ENCODE assay signal across 27 cellular contexts in the genomic region with DNA sequence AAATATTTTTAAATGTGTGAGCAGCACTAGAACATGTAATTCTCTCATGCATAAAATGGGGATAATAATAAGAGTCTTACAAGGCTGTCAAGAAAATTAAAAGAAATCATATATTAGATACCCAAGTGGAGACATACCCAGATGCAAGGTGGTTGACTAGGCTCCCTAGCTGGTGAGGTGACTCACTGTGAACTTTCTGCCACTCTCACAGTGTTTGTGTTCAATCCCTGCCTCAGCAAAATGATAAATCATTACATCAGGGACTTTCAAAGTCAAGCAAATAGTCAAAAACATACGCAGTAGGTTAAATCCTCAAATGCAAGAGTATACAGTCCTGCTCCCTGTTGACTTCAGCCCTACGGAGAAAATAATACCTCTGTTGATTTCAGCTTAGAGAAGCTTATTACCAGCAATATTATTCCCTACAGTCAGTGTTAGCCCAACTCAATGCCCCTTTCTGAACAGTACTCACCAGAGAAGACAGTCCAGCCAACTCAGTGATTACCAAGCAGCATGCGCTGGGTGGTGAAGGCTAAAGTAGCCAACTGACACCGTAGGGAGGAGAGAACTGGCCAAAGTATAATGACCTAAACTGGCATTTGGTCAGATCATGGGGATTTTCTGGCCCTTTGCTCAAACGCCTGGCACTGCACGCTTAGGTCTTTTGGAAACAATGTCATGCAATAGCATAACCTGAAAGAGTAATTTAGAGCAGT.
"Had no signal": no experiment of that assay in that cellular context is flagged by ENCODE, and none has a peak within 500 bp of the region (broad histone marks: within the 10 kb centered on the region; RNA-seq: fewer than 3 reads in every experiment).

No MANE protein-coding gene starts in this region.

- DNase-seq: activated B cell treated with CpG ODN at 0.5 μM for 24 hours; activated CD4-positive, alpha-beta T cell treated with anti-CD3 and anti-CD28 coated beads, Interleukin-2, amount 50 U/mL, for 4 hours; activated gamma-delta T cell; activated naive CD4-positive, alpha-beta T cell treated with anti-CD3 and anti-CD28 coated beads, Interleukin-2, amount 10 ng/mL, durations not matched to agents 7 days and 5 days; activated naive CD8-positive, alpha-beta T cell treated with anti-CD3 and anti-CD28 coated beads, Interleukin-2, amount 10 ng/mL, durations not matched to agents 7 days and 5 days; activated T-cell treated with anti-CD3 and anti-CD28 coated beads for 4 hours; foreskin melanocyte; heart right ventricle; left lung; mesendoderm; mucosa of descending colon; posterior cingulate gyrus; right cardiac atrium; spleen; stimulated activated CD4-positive, alpha-beta T cell treated with anti-CD3 and anti-CD28 coated beads, Interleukin-2, amount 100 ng/mL, for 48 hours; stimulated activated naive CD4-positive, alpha-beta T cell treated with Interleukin-2 at 50 U/mL for 16 hours; T-cell; uterus had no signal

- H3K4me1 ChIP-seq: ascending aorta, esophagus muscularis mucosa, heart right ventricle, left lung, spleen, uterus had no signal

- H3K9me3 Mint-ChIP-seq: activated B cell treated with CpG ODN at 0.5 μM for 24 hours; activated naive CD4-positive, alpha-beta T cell treated with anti-CD3 and anti-CD28 coated beads, Interleukin-2, amount 10 ng/mL, durations not matched to agents 7 days and 5 days; activated naive CD8-positive, alpha-beta T cell treated with anti-CD3 and anti-CD28 coated beads, Interleukin-2, amount 10 ng/mL, durations not matched to agents 7 days and 5 days; activated T-helper 1 cell treated with anti-CD3 and anti-CD28 coated beads, Interleukin-12 subunit alpha, Interleukin-12 subunit beta, Interleukin-2, Interleukin-4 antibody, amounts not matched to agents 30 ng/mL and 10 ng/mL and 1 ng/mL, durations not matched to agents 14 hours and 24 hours and 36 hours; natural killer cell treated with Interleukin-12 subunit alpha and Interleukin-12 subunit beta and Interleukin-15 and Interleukin-18, amount 100 ng/mL, for 72 hours; type B pancreatic cell had no signal

- H3K9me3 ChIP-seq: ascending aorta, esophagus muscularis mucosa, left lung, mucosa of descending colon, thoracic aorta, uterus had no signal

- H3K4me3 ChIP-seq: ascending aorta, esophagus muscularis mucosa, heart right ventricle, left lung, lung, mucosa of descending colon, spleen, thoracic aorta, uterus had no signal

- H3K27me3 ChIP-seq: ascending aorta, left lung, uterus had no signal

- H3K4me3 Mint-ChIP-seq: activated B cell treated with CpG ODN at 0.5 μM for 24 hours; activated naive CD4-positive, alpha-beta T cell treated with anti-CD3 and anti-CD28 coated beads, Interleukin-2, amount 10 ng/mL, durations not matched to agents 7 days and 5 days; activated naive CD8-positive, alpha-beta T cell treated with anti-CD3 and anti-CD28 coated beads, Interleukin-2, amount 10 ng/mL, durations not matched to agents 7 days and 5 days; activated T-helper 1 cell treated with anti-CD3 and anti-CD28 coated beads, Interleukin-12 subunit alpha, Interleukin-12 subunit beta, Interleukin-2, Interleukin-4 antibody, amounts not matched to agents 30 ng/mL and 10 ng/mL and 1 ng/mL, durations not matched to agents 14 hours and 24 hours and 36 hours; brain; natural killer cell treated with Interleukin-12 subunit alpha and Interleukin-12 subunit beta and Interleukin-15 and Interleukin-18, amount 100 ng/mL, for 72 hours; T-cell; type B pancreatic cell had no signal

- H3K27ac Mint-ChIP-seq: activated B cell treated with CpG ODN at 0.5 μM for 24 hours; activated naive CD4-positive, alpha-beta T cell treated with anti-CD3 and anti-CD28 coated beads, Interleukin-2, amount 10 ng/mL, durations not matched to agents 7 days and 5 days; activated naive CD8-positive, alpha-beta T cell treated with anti-CD3 and anti-CD28 coated beads, Interleukin-2, amount 10 ng/mL, durations not matched to agents 7 days and 5 days; activated T-helper 1 cell treated with anti-CD3 and anti-CD28 coated beads, Interleukin-12 subunit alpha, Interleukin-12 subunit beta, Interleukin-2, Interleukin-4 antibody, amounts not matched to agents 30 ng/mL and 10 ng/mL and 1 ng/mL, durations not matched to agents 14 hours and 24 hours and 36 hours; brain; natural killer cell treated with Interleukin-12 subunit alpha and Interleukin-12 subunit beta and Interleukin-15 and Interleukin-18, amount 100 ng/mL, for 72 hours; T-cell; type B pancreatic cell had no signal

- ATAC-seq: heart right ventricle; left lung; mucosa of descending colon; natural killer cell treated with Interleukin-12 subunit alpha and Interleukin-12 subunit beta and Interleukin-15 and Interleukin-18, amount 100 ng/mL, for 72 hours; right cardiac atrium; T-cell had no signal

- H3K36me3 ChIP-seq: ascending aorta, esophagus muscularis mucosa, heart right ventricle, left lung, spleen, thoracic aorta, uterus had no signal

- H3K4me1 Mint-ChIP-seq: activated B cell treated with CpG ODN at 0.5 μM for 24 hours, brain had no signal

- H3K27ac ChIP-seq: ascending aorta, esophagus muscularis mucosa, heart right ventricle, left lung, spleen, thoracic aorta, uterus had no signal

- FAIRE-seq: endothelial cell of umbilical vein had no signal

- H3K27me3 Mint-ChIP-seq: brain, type B pancreatic cell had no signal
